Comparison of ENCODE assay signal across 11 cellular contexts in genomic region chr18:5890261-5890605, GRCh38. TPM values are rescaled to one million over a fixed set of nuclear protein-coding genes. Genes with fewer than 3 reads are reported as not detected.
DNase-seq lines count a peak whose midpoint lies in the region; ATAC-seq and TF ChIP-seq lines count a peak whose summit lies in the region.
"Had no signal": no experiment of that assay in that cellular context is flagged by ENCODE, and none has a peak within 500 bp of the region (broad histone marks: within the 10 kb centered on the region; RNA-seq: fewer than 3 reads in every experiment).

No MANE protein-coding gene starts in this region.

- H3K4me2 ChIP-seq in hepatocyte, result peak overlapping the region; percentile 99

- no peak for DNase-seq in hepatocyte (ENCODE audit: low spot score)
- DNase-seq in testis, result peak; percentile 57
- DNase-seq in NCI-H1417 (lab: John Stamatoyannopoulos, UW), result no peak
- no peak for DNase-seq in SHP77 (lab: John Stamatoyannopoulos, UW)
- DNase-seq in osteocyte (ENCODE audit: extremely low spot score, unreplicated experiment), result no peak
- no peak for DNase-seq in NCI-H2081 treated with DMSO at 0.1 percent for 48 hours (lab: John Stamatoyannopoulos, UW)

- TF ChIP-seq POLR2A in testis (IDR thresholded peaks at IDR 0.05), result no peak

- peak overlapping the region; percentile 75 for H2AFZ ChIP-seq in hepatocyte

- no peaks in the 10 kb centered on the region for H3K9me2 ChIP-seq in hepatocyte (replicated peaks; ENCODE audit: insufficient read depth)

- no peaks in the 10 kb centered on the region for H3K36me3 Mint-ChIP-seq in osteocyte (ENCODE audit: unreplicated experiment)

- no peak overlapping the region for H3K4me3 Mint-ChIP-seq in osteocyte (ENCODE audit: unreplicated experiment)
- H3K4me3 Mint-ChIP-seq: T-helper 1 cell treated with Interleukin-12 subunit alpha and Interleukin-12 subunit beta and Interleukin-4 antibody, amounts not matched to agents 30 μg/mL and 1 μg/mL, for 36 hours had no signal

- H3K9me3 ChIP-seq in hepatocyte (ENCODE audit: low read depth) (no peaks in the 10 kb centered on the region), testis (no peaks in the 10 kb centered on the region)

- H3K27ac Mint-ChIP-seq in osteocyte (ENCODE audit: unreplicated experiment), result no peak overlapping the region
- H3K27ac Mint-ChIP-seq: dendritic cell treated with granulocyte-macrophage colony-stimulating factor and Interleukin-4, amounts not matched to agents 40 ng/mL and 50 ng/mL, for 4 days; T-helper 1 cell treated with Interleukin-12 subunit alpha and Interleukin-12 subunit beta and Interleukin-4 antibody, amounts not matched to agents 30 μg/mL and 1 μg/mL, for 36 hours had no signal

- H3K4me3 ChIP-seq in hepatocyte (no peak overlapping the region), testis (peak overlapping the region; percentile 57 to 64)

- H3K4me1 ChIP-seq in hepatocyte (ENCODE audit: insufficient read depth), result peaks cover 4% of the 10 kb centered on the region
- no peaks in the 10 kb centered on the region for H3K4me1 ChIP-seq in testis

- peak; percentile 33 for ATAC-seq in GM21390 (IDR thresholded peaks at IDR 0.05; ENCODE audit: unreplicated experiment)
- peak; percentile 30 for ATAC-seq in HG03378 (IDR thresholded peaks at IDR 0.05; ENCODE audit: unreplicated experiment)
- ATAC-seq: HCT116 had no signal

- no peak for TF ChIP-seq CTCF in hepatocyte (IDR thresholded peaks at IDR 0.05; ENCODE audit: poor library complexity)
- TF ChIP-seq CTCF in testis (IDR thresholded peaks at IDR 0.05), result no peak
- no peak for TF ChIP-seq CTCF in osteocyte (IDR thresholded peaks at IDR 0.05)

- 22% methylated on average over 22 of the region's 26 CpGs for WGBS in hepatocyte (ENCODE audit: low lambda C conversion rate, missing lambda C conversion rate)
- 24 to 33% methylated on average over 12 to 15 of the region's 26 CpGs for WGBS in testis, 2 donors

- no peaks in the 10 kb centered on the region for H3K79me2 ChIP-seq in hepatocyte

- H3K27me3 Mint-ChIP-seq in osteocyte (ENCODE audit: unreplicated experiment), result peaks cover 31% of the 10 kb centered on the region

- no peaks in the 10 kb centered on the region for H3K36me3 ChIP-seq in hepatocyte (replicated peaks; ENCODE audit: insufficient read depth, low read depth)
- no peaks in the 10 kb centered on the region for H3K36me3 ChIP-seq in testis (ENCODE audit: low read depth, missing control alignments)

- peaks cover 62% of the 10 kb centered on the region for H3K27me3 ChIP-seq in hepatocyte
- no peaks in the 10 kb centered on the region for H3K27me3 ChIP-seq in testis

- no peaks in the 10 kb centered on the region for H3K9me3 Mint-ChIP-seq in osteocyte (ENCODE audit: unreplicated experiment)
- H3K9me3 Mint-ChIP-seq: dendritic cell treated with granulocyte-macrophage colony-stimulating factor and Interleukin-4, amounts not matched to agents 40 ng/mL and 50 ng/mL, for 4 days; T-helper 1 cell treated with Interleukin-12 subunit alpha and Interleukin-12 subunit beta and Interleukin-4 antibody, amounts not matched to agents 30 μg/mL and 1 μg/mL, for 36 hours had no signal

- intact Hi-C loops in testis (cut with DNase I; ENCODE audit: low total_unique reads), result loop anchor here (10.0 kb wide), 1 partner anchor 625 kb away; no protein-coding TSS in a partner anchor

- H3K27ac ChIP-seq in hepatocyte (no peak overlapping the region), testis (no peak overlapping the region)

- H3K4me1 Mint-ChIP-seq in osteocyte (ENCODE audit: unreplicated experiment), result peaks cover 9% of the 10 kb centered on the region

- no peaks in the 10 kb centered on the region for H4K20me1 ChIP-seq in hepatocyte (ENCODE audit: insufficient read depth, poor library complexity, severe bottlenecking)

RNA-seq across cellular contexts. Expression of gene TMEM200C, which starts 5.1 kb away (rescaled TPM):
- 2.6 and 3.1 TPM in 2 replicates for total RNA-seq in hepatocyte
- polyA plus RNA-seq in hepatocyte, result 2.4 and 3.4 TPM in 2 replicates
- 1 to 10 TPM; 3.3 TPM for total RNA-seq in testis
- 0.92 TPM for polyA plus RNA-seq in testis (ENCODE audit: insufficient read depth, low read depth, low replicate concordance)
- total RNA-seq in osteocyte, result 1.6 and 2.1 TPM in 2 replicates
